In the genomic region with DNA sequence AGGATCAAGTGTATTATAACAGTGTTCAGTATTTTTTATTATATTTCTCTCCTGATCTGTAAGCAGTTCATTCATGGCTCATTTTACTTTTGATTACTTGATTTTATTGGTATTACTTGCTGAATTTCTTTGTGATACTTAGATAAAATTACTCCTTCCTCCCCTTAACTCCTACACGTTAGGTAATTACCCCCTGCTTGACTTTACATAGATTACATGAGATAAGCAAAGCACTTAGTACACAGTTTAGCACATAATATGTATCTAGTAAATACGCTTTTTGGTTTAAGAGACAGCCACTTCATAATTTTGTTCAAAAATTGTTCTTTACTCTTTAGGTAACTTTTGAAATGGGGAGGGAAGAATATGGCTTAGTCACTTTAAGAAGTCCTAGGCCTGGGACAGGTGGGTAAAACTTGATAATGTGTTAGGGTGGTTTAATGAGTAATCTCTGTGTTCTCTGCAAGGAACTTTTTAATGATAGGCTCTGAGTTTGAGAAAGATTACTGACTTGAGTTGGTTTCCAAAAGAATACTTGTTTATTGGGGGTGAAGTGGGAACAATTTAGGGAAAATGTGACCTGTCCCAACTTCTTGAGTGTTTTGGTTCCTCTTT, we compare ENCODE assay signal across 16 cellular contexts.
"Had no signal": no experiment of that assay in that cellular context is flagged by ENCODE, and none has a peak within 500 bp of the region (broad histone marks: within the 10 kb centered on the region; RNA-seq: fewer than 3 reads in every experiment).

No MANE protein-coding gene starts in this region.

- H3K4me3 Mint-ChIP-seq: activated CD4-positive, alpha-beta memory T cell treated with anti-CD3 and anti-CD28 coated beads, Interleukin-2, amount 10 ng/mL, durations not matched to agents 7 days and 5 days; activated naive CD4-positive, alpha-beta T cell treated with anti-CD3 and anti-CD28 coated beads, Interleukin-2, amount 10 ng/mL, durations not matched to agents 7 days and 5 days; neural crest cell; stimulated activated memory B cell treated with anti-CD40 and anti-IgM and Interleukin-4, amounts not matched to agents 10 μg/mL and 1 μg/mL and 100 μg/mL, for 72 hours; T-cell had no signal

- H3K9me3 ChIP-seq: tibial nerve, uterus had no signal

- H3K4me3 ChIP-seq: SK-N-MC, tibial nerve, uterus had no signal

- H3K9me3 Mint-ChIP-seq: T-cell had no signal

- DNase-seq: activated CD4-positive, alpha-beta memory T cell treated with anti-CD3 and anti-CD28 coated beads, Interleukin-2, amount 10 ng/mL, durations not matched to agents 7 days and 5 days; activated naive CD4-positive, alpha-beta T cell treated with anti-CD3 and anti-CD28 coated beads, Interleukin-2, amount 10 ng/mL, durations not matched to agents 7 days and 5 days; amniotic stem cell; central memory CD4-positive, alpha-beta T cell; cortex of kidney; effector CD4-positive, alpha-beta T cell; foreskin fibroblast; glutamatergic neuron; retina; T-cell; T-helper 9 cell; uterus had no signal

- ATAC-seq: stimulated activated memory B cell treated with anti-CD40 and anti-IgM and Interleukin-4, amounts not matched to agents 10 μg/mL and 1 μg/mL and 100 μg/mL, for 72 hours; T-cell had no signal

- H3K27ac Mint-ChIP-seq: activated CD4-positive, alpha-beta memory T cell treated with anti-CD3 and anti-CD28 coated beads, Interleukin-2, amount 10 ng/mL, durations not matched to agents 7 days and 5 days; activated naive CD4-positive, alpha-beta T cell treated with anti-CD3 and anti-CD28 coated beads, Interleukin-2, amount 10 ng/mL, durations not matched to agents 7 days and 5 days; stimulated activated memory B cell treated with anti-CD40 and anti-IgM and Interleukin-4, amounts not matched to agents 10 μg/mL and 1 μg/mL and 100 μg/mL, for 72 hours; T-cell had no signal

- H3K36me3 ChIP-seq: uterus had no signal

- H3K27me3 Mint-ChIP-seq: activated CD4-positive, alpha-beta memory T cell treated with anti-CD3 and anti-CD28 coated beads, Interleukin-2, amount 10 ng/mL, durations not matched to agents 7 days and 5 days; activated naive CD4-positive, alpha-beta T cell treated with anti-CD3 and anti-CD28 coated beads, Interleukin-2, amount 10 ng/mL, durations not matched to agents 7 days and 5 days; stimulated activated memory B cell treated with anti-CD40 and anti-IgM and Interleukin-4, amounts not matched to agents 10 μg/mL and 1 μg/mL and 100 μg/mL, for 72 hours; T-cell had no signal

- H3K27me3 ChIP-seq: tibial nerve, uterus had no signal

- H3K27ac ChIP-seq: SK-N-MC, tibial nerve, uterus had no signal
